1 cellular context compared by ENCODE assay signal in the genomic region with DNA sequence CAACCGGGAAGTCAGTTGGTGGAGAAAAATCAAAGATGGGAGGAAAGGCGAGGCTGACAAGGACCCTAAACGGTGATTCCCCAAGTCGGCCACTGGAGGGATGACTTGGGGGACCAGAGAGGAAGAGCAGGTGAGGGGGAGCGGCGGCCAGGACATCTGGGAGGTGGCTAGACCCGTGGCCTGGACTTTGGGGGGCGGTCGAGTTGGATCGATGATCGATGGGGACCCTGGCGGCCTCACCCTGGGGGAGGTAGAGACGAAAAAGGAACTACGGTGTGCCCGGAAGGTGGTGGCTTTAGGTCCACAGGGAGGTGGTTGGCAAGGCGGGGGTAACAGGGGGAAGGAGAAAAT.
TF ChIP-seq lines count a peak whose summit lies in the region.

No MANE protein-coding gene starts in this region.

TF ChIP-seq in H1, 55 proteins besides CTCF, POLR2A, EP300 and RAD21:
- no peak for TF ChIP-seq HDAC2 (IDR thresholded peaks at IDR 0.05; ENCODE audit: borderline replicate concordance in 1 of 2, low read depth in 2 of 2, low read length in 2 of 2)
- TF ChIP-seq GTF2F1 (IDR thresholded peaks at IDR 0.05; ENCODE audit: borderline replicate concordance, low read depth, low read length), result no peak
- TF ChIP-seq SUZ12 (IDR thresholded peaks at IDR 0.05; ENCODE audit: low read length), result no peak
- peak in 1 of 2 experiments; percentile 25; a peak in 1 of 4 replicates for TF ChIP-seq SIN3A (conservative IDR thresholded peaks at IDR 0.05 in 1 of 2, IDR thresholded peaks at IDR 0.05 in 1 of 2; ENCODE audit: low read depth in 1 of 2, low read length in 2 of 2)
- TF ChIP-seq, protein P1, sequence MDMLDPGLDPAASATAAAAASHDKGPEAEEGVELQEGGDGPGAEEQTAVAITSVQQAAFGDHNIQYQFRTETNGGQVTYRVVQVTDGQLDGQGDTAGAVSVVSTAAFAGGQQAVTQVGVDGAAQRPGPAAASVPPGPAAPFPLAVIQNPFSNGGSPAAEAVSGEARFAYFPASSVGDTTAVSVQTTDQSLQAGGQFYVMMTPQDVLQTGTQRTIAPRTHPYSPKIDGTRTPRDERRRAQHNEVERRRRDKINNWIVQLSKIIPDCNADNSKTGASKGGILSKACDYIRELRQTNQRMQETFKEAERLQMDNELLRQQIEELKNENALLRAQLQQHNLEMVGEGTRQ (IDR thresholded peaks at IDR 0.05; ENCODE audit: low read length), result no peak
- TF ChIP-seq BRCA1 (IDR thresholded peaks at IDR 0.05; ENCODE audit: low read depth, low read length), result no peak
